In genomic region chr9:70567511-70567910, GRCh38 we compare ENCODE assay signal across 23 cellular contexts.
"Had no signal": no experiment of that assay in that cellular context is flagged by ENCODE, and none has a peak within 500 bp of the region (broad histone marks: within the 10 kb centered on the region; RNA-seq: fewer than 3 reads in every experiment).

No MANE protein-coding gene starts in this region.

- ATAC-seq: activated T-cell treated with anti-CD3 and anti-CD28 coated beads, Interleukin-2, amount 50 U/mL, for 4 hours; foreskin keratinocyte; natural killer cell treated with Interleukin-12 subunit alpha and Interleukin-12 subunit beta and Interleukin-15 and Interleukin-18, amount 100 ng/mL, for 72 hours; right lobe of liver had no signal

- H3K27me3 Mint-ChIP-seq: activated naive CD8-positive, alpha-beta T cell treated with anti-CD3 and anti-CD28 coated beads, Interleukin-2, amount 10 ng/mL, durations not matched to agents 7 days and 5 days; dendritic cell treated with granulocyte-macrophage colony-stimulating factor and Interleukin-4, amounts not matched to agents 40 ng/mL and 50 ng/mL, for 4 days had no signal

- H3K27ac Mint-ChIP-seq: activated naive CD8-positive, alpha-beta T cell treated with anti-CD3 and anti-CD28 coated beads, Interleukin-2, amount 10 ng/mL, durations not matched to agents 7 days and 5 days; natural killer cell treated with Interleukin-12 subunit alpha and Interleukin-12 subunit beta and Interleukin-15 and Interleukin-18, amount 100 ng/mL, for 72 hours had no signal

- H3K36me3 Mint-ChIP-seq: natural killer cell treated with Interleukin-12 subunit alpha and Interleukin-12 subunit beta and Interleukin-15 and Interleukin-18, amount 100 ng/mL, for 72 hours had no signal

- H3K27me3 ChIP-seq: body of pancreas, cardiac muscle cell, neutrophil, right lobe of liver, spleen, thyroid gland had no signal

- H3K4me3 Mint-ChIP-seq: activated naive CD8-positive, alpha-beta T cell treated with anti-CD3 and anti-CD28 coated beads, Interleukin-2, amount 10 ng/mL, durations not matched to agents 7 days and 5 days; activated T-cell treated with anti-CD3 and anti-CD28 coated beads, Interleukin-2, amount 50 U/mL, for 4 hours; dendritic cell treated with granulocyte-macrophage colony-stimulating factor and Interleukin-4, amounts not matched to agents 40 ng/mL and 50 ng/mL, for 4 days; natural killer cell treated with Interleukin-12 subunit alpha and Interleukin-12 subunit beta and Interleukin-15 and Interleukin-18, amount 100 ng/mL, for 72 hours had no signal

- H3K9me3 ChIP-seq: body of pancreas, left ventricle myocardium inferior, neutrophil, right lobe of liver, spleen, thyroid gland had no signal

- H3K9me3 Mint-ChIP-seq: activated T-cell treated with anti-CD3 and anti-CD28 coated beads, Interleukin-2, amount 50 U/mL, for 4 hours; dendritic cell treated with granulocyte-macrophage colony-stimulating factor and Interleukin-4, amounts not matched to agents 40 ng/mL and 50 ng/mL, for 4 days; natural killer cell treated with Interleukin-12 subunit alpha and Interleukin-12 subunit beta and Interleukin-15 and Interleukin-18, amount 100 ng/mL, for 72 hours had no signal

- H3K4me3 ChIP-seq: body of pancreas, cardiac muscle cell, left ventricle myocardium inferior, right lobe of liver, spleen, thyroid gland had no signal

- DNase-seq: activated CD4-positive, alpha-beta T cell treated with anti-CD3 and anti-CD28 coated beads for 1 hour; activated CD8-positive, alpha-beta memory T cell treated with anti-CD3 and anti-CD28 coated beads, Interleukin-2, amount 50 U/mL, for 4 hours; activated naive CD4-positive, alpha-beta T cell treated with Interleukin-2 at 50 U/mL for 16 hours; activated naive CD8-positive, alpha-beta T cell treated with anti-CD3 and anti-CD28 coated beads, Interleukin-2, amount 10 ng/mL, durations not matched to agents 7 days and 5 days; activated T-cell treated with anti-CD3 and anti-CD28 coated beads, Interleukin-2, amount 50 U/mL, for 4 hours; amniotic stem cell; effector CD4-positive, alpha-beta T cell; foreskin keratinocyte; left ventricle myocardium inferior; midbrain; posterior cingulate gyrus; right lobe of liver; spleen; stimulated activated CD4-positive, alpha-beta T cell treated with anti-CD3 and anti-CD28 coated beads, Interleukin-4, amount 100 ng/mL, for 24 hours; stimulated activated naive CD4-positive, alpha-beta T cell treated with Interleukin-2 at 50 U/mL for 16 hours; substantia nigra; T-helper 9 cell; thyroid gland had no signal

- H3K27ac ChIP-seq: body of pancreas, foreskin keratinocyte, left ventricle myocardium inferior, neutrophil, right lobe of liver, thyroid gland had no signal

- H3K4me1 ChIP-seq: left ventricle myocardium inferior had no signal

- H3K36me3 ChIP-seq: cardiac muscle cell, left ventricle myocardium inferior, neutrophil, right lobe of liver, spleen, thyroid gland had no signal
